Comparison of ENCODE assay signal across 8 cellular contexts in genomic region chr9:137168907-137169763, GRCh38. TPM values are rescaled to one million over a fixed set of nuclear protein-coding genes. Genes with fewer than 3 reads are reported as not detected.
DNase-seq lines count a peak whose midpoint lies in the region; ATAC-seq, FAIRE-seq and TF ChIP-seq lines count a peak whose summit lies in the region.

No MANE protein-coding gene starts in this region.

- peak overlapping the region; percentile 76 for H3K4me2 ChIP-seq in HepG2 (ENCODE audit: low read depth, low read length)

- TF ChIP-seq CTCF in HepG2 (CRISPR knock-in tag; IDR thresholded peaks at IDR 0.05): no peak

- no peak overlapping the region for H3K27ac ChIP-seq in CD8-positive, alpha-beta memory T cell (ENCODE audit: low read depth, low read length)
- no peak overlapping the region for H3K27ac ChIP-seq in HepG2 (ENCODE audit: extremely low read length, insufficient read depth, low read length)

- CTCF ChIA-PET in CD8-positive, alpha-beta memory T cell (lab: Charles Lee): no interaction called here
- CTCF ChIA-PET in HepG2 (lab: Yijun Ruan, JAX; ENCODE audit: low intra/inter-chr PET ratio, low total read pairs): no interaction called here

- H3K27me3 ChIP-seq in CD8-positive, alpha-beta memory T cell (ENCODE audit: insufficient read depth, low read length, poor library complexity, severe bottlenecking): peaks cover 32% of the 10 kb centered on the region
- peaks cover 11 to 73% of the 10 kb centered on the region in 2 experiments; a peak in 3 of 5 replicates for H3K27me3 ChIP-seq in HepG2 (ENCODE audit: control insufficient read depth in 1 of 2, insufficient read depth in 2 of 2, low read length in 2 of 2)

- H3K36me3 ChIP-seq in CD8-positive, alpha-beta memory T cell (ENCODE audit: insufficient read depth, low read length): no peaks in the 10 kb centered on the region
- H3K36me3 ChIP-seq in HepG2 (replicated peaks in 1 of 2; ENCODE audit: control insufficient read depth in 1 of 2, insufficient read depth in 2 of 2, low read length in 2 of 2): no peaks in the 10 kb centered on the region

- no peak overlapping the region for H3K4me3 ChIP-seq in CD8-positive, alpha-beta memory T cell (ENCODE audit: low read length)
- H3K4me3 ChIP-seq in HepG2 (replicated peaks in 1 of 3; ENCODE audit: insufficient read depth in 1 of 3, low read depth in 2 of 3, low read length in 3 of 3): peak overlapping the region; percentile 21 to 65 (median 47); a peak in 5 of 6 replicates

- H3K4me1 Mint-ChIP-seq in CD8-positive, alpha-beta memory T cell: peaks cover 0 to 11% (median 0%) of the 10 kb centered on the region in 3 donors

- in situ Hi-C loops in T47D (cut with HindIII; ENCODE audit: low pct_unique_long_range_greater_than_20kb, low sequenced_read_pairs): no loop called here
- in situ Hi-C loops in HepG2 (cut with HindIII; ENCODE audit: extremely low pct_ligation_motif_present, low pct_unique_long_range_greater_than_20kb): no loop called here

- peak overlapping the region; percentile 24 to 78 (median 57) for H3K4me3 Mint-ChIP-seq in CD8-positive, alpha-beta memory T cell

- no peaks in the 10 kb centered on the region for H3K4me1 ChIP-seq in CD8-positive, alpha-beta memory T cell (ENCODE audit: insufficient read depth, low read length)
- peaks cover 9% of the 10 kb centered on the region for H3K4me1 ChIP-seq in HepG2 (ENCODE audit: insufficient read depth, low read length)

- peaks cover 17 to 24% of the 10 kb centered on the region in 2 donors for H3K27me3 Mint-ChIP-seq in CD8-positive, alpha-beta memory T cell

- 0 out of 2 replicates have a peak, but pooled peaks have one; percentile 21 for TF ChIP-seq POLR2A in H54 (IDR thresholded peaks at IDR 0.05; ENCODE audit: low read depth, low read length)
- no peak for TF ChIP-seq POLR2A in HepG2 (IDR thresholded peaks at IDR 0.05; ENCODE audit: insufficient read depth in 1 of 2, low read depth in 2 of 2, low read length in 2 of 2)

- H2AFZ ChIP-seq in HepG2 (ENCODE audit: low read length): no peak overlapping the region

- no peak overlapping the region for H3K27ac Mint-ChIP-seq in CD8-positive, alpha-beta memory T cell

- TF ChIP-seq RAD21 in HepG2 (CRISPR knock-in tag; IDR thresholded peaks at IDR 0.05): no peak

- FAIRE-seq in H54 (lab: Jason Lieb, UNC): no peak
- no peak for FAIRE-seq in HepG2 (lab: Jason Lieb, UNC)
- FAIRE-seq in urothelium cell line (lab: Jason Lieb, UNC): no peak

- no peaks in the 10 kb centered on the region for H3K36me3 Mint-ChIP-seq in CD8-positive, alpha-beta memory T cell

- intact Hi-C loops in HepG2 (cut with micrococcal nuclease; ENCODE audit: unreplicated experiment): no loop called here

- 0% methylated on average over 10 of the region's 114 CpGs for WGBS in HepG2 (ENCODE audit: low lambda C conversion rate)

- ATAC-seq in HepG2: peak; percentile 41
- ATAC-seq in HG03342 (IDR thresholded peaks at IDR 0.05; ENCODE audit: unreplicated experiment): no peak

- no peak for DNase-seq in CD8-positive, alpha-beta memory T cell
- DNase-seq in H54 (ENCODE audit: insufficient read length, low spot score): no peak
- peak; percentile 86 for DNase-seq in NCI-H526 treated with DMSO at 0.1 percent for 48 hours (lab: John Stamatoyannopoulos, UW)
- DNase-seq in T47D (ENCODE audit: low read depth in 1 of 2, low spot score in 1 of 2): peak; percentile 96 to 99
- DNase-seq in HepG2 (ENCODE audit: low spot score): peak; percentile 32
- peak; percentile 68 for DNase-seq in urothelium cell line (ENCODE audit: low spot score)
- no peak for DNase-seq in OCI-M2 (lab: John Stamatoyannopoulos, UW; ENCODE audit: unreplicated experiment)

- H3K9me3 ChIP-seq in CD8-positive, alpha-beta memory T cell (ENCODE audit: low read length): no peaks in the 10 kb centered on the region
- no peaks in the 10 kb centered on the region for H3K9me3 ChIP-seq in HepG2 (ENCODE audit: low read length)

- POLR2A ChIA-PET in CD8-positive, alpha-beta memory T cell (lab: Charles Lee): no interaction called here
- POLR2A ChIA-PET in HepG2 (lab: Yijun Ruan, JAX): interaction anchor here (1.2 to 1.7 kb wide), 4 partner anchors 18 to 72 kb away, joined by 3 to 5 read pairs (median 4); partner anchors contain the start of gene TUBB4B

- peaks cover 0 to 1% (median 0%) of the 10 kb centered on the region in 5 donors for H3K9me3 Mint-ChIP-seq in CD8-positive, alpha-beta memory T cell

- H4K20me1 ChIP-seq in HepG2 (ENCODE audit: insufficient read depth, low read length): no peaks in the 10 kb centered on the region

- TF ChIP-seq EP300 in HepG2 (IDR thresholded peaks at IDR 0.05; ENCODE audit: low read depth in 2 of 2, low read length in 2 of 2) (no peak), HepG2 (CRISPR knock-in tag; IDR thresholded peaks at IDR 0.05; ENCODE audit: borderline replicate concordance) (no peak)

- BruUV-seq in HepG2 (replicated peaks; lab: Mats Ljungman, UMichigan): no TSS peak

- H3K9ac ChIP-seq in HepG2 (ENCODE audit: insufficient read depth, low read depth, low read length): no peak overlapping the region

- no peaks in the 10 kb centered on the region for H3K79me2 ChIP-seq in HepG2 (ENCODE audit: insufficient read depth, low read length)

RNA-seq across cellular contexts. Expression of gene LRRC26, which starts 0.7 kb away (rescaled TPM):
- not detected for total RNA-seq in CD8-positive, alpha-beta memory T cell
- not detected for polyA plus RNA-seq in CD8-positive, alpha-beta memory T cell
- not detected in 2 replicates for total RNA-seq in HepG2 (2016; rRNA removed; fragmentation: Illumina TruSeq; extraction: Trizol)
- not detected in 2 replicates for total RNA-seq in HepG2 (2016; cell fraction: cytosol; rRNA removed; fragmentation: Illumina TruSeq; extraction: Trizol; ENCODE audit: low read depth)
- total RNA-seq in HepG2 (2016; cell fraction: insoluble cytoplasmic fraction; rRNA removed; fragmentation: Illumina TruSeq; extraction: Trizol): not detected in 2 replicates
- not detected in 2 replicates for total RNA-seq in HepG2 (2016; cell fraction: membrane; rRNA removed; fragmentation: Illumina TruSeq; extraction: Trizol)
- total RNA-seq in HepG2 (2016; cell fraction: nucleus; rRNA removed; fragmentation: Illumina TruSeq; extraction: Trizol): not detected in 2 replicates
- polyA plus RNA-seq in HepG2 (2011; rRNA removed): not detected in 2 replicates
- polyA plus RNA-seq in HepG2 (2011; cell fraction: cytosol; rRNA removed): 0.09 TPM in 1 of 2 replicates, not detected in the other
- 0.18 and 0.26 TPM in 2 replicates for polyA plus RNA-seq in HepG2 (2011; cell fraction: nucleus; rRNA removed)
- not detected in 2 replicates for polyA plus RNA-seq in HepG2 (2012)
- not detected in 2 replicates for polyA plus RNA-seq in HepG2 (2016; cell fraction: cytosol; fragmentation: Illumina TruSeq; extraction: Trizol; ENCODE audit: low read depth)
- polyA plus RNA-seq in HepG2 (2016; cell fraction: insoluble cytoplasmic fraction; fragmentation: Illumina TruSeq; extraction: Trizol; ENCODE audit: low read depth): not detected in 2 replicates
- not detected in 2 replicates for polyA plus RNA-seq in HepG2 (2016; cell fraction: membrane; fragmentation: Illumina TruSeq; extraction: Trizol; ENCODE audit: low read depth)
- not detected in 2 replicates for polyA plus RNA-seq in HepG2 (2016; cell fraction: nucleus; fragmentation: Illumina TruSeq; extraction: Trizol; ENCODE audit: insufficient read depth, low read depth)
- polyA minus RNA-seq in HepG2 (2011; rRNA and poly(A)+ RNA removed; ENCODE audit: low replicate concordance): 0.21 TPM in 1 of 2 replicates, not detected in the other
- not detected in 2 replicates for polyA minus RNA-seq in HepG2 (2011; cell fraction: cytosol; rRNA and poly(A)+ RNA removed)
- polyA minus RNA-seq in HepG2 (2011; cell fraction: nucleus; rRNA and poly(A)+ RNA removed): not detected in 2 replicates

RNA-seq across cellular contexts. Expression of gene TMEM210, which starts 2.7 kb away (rescaled TPM):
- not detected for total RNA-seq in CD8-positive, alpha-beta memory T cell
- polyA plus RNA-seq in CD8-positive, alpha-beta memory T cell: not detected
- total RNA-seq in HepG2 (2016; rRNA removed; fragmentation: Illumina TruSeq; extraction: Trizol): not detected in 2 replicates
- total RNA-seq in HepG2 (2016; cell fraction: cytosol; rRNA removed; fragmentation: Illumina TruSeq; extraction: Trizol; ENCODE audit: low read depth): not detected in 2 replicates
- total RNA-seq in HepG2 (2016; cell fraction: insoluble cytoplasmic fraction; rRNA removed; fragmentation: Illumina TruSeq; extraction: Trizol): not detected in 2 replicates
- total RNA-seq in HepG2 (2016; cell fraction: membrane; rRNA removed; fragmentation: Illumina TruSeq; extraction: Trizol): not detected in 2 replicates
- not detected in 2 replicates for total RNA-seq in HepG2 (2016; cell fraction: nucleus; rRNA removed; fragmentation: Illumina TruSeq; extraction: Trizol)
- polyA plus RNA-seq in HepG2 (2011; rRNA removed): not detected in 2 replicates
- not detected in 2 replicates for polyA plus RNA-seq in HepG2 (2011; cell fraction: cytosol; rRNA removed)
- not detected in 2 replicates for polyA plus RNA-seq in HepG2 (2011; cell fraction: nucleus; rRNA removed)
- not detected in 2 replicates for polyA plus RNA-seq in HepG2 (2012)
- not detected in 2 replicates for polyA plus RNA-seq in HepG2 (2016; cell fraction: cytosol; fragmentation: Illumina TruSeq; extraction: Trizol; ENCODE audit: low read depth)
- polyA plus RNA-seq in HepG2 (2016; cell fraction: insoluble cytoplasmic fraction; fragmentation: Illumina TruSeq; extraction: Trizol; ENCODE audit: low read depth): not detected in 2 replicates
- polyA plus RNA-seq in HepG2 (2016; cell fraction: membrane; fragmentation: Illumina TruSeq; extraction: Trizol; ENCODE audit: low read depth): not detected in 2 replicates
- polyA plus RNA-seq in HepG2 (2016; cell fraction: nucleus; fragmentation: Illumina TruSeq; extraction: Trizol; ENCODE audit: insufficient read depth, low read depth): not detected in 2 replicates
- polyA minus RNA-seq in HepG2 (2011; rRNA and poly(A)+ RNA removed; ENCODE audit: low replicate concordance): 0.19 TPM in 1 of 2 replicates, not detected in the other
- not detected in 2 replicates for polyA minus RNA-seq in HepG2 (2011; cell fraction: cytosol; rRNA and poly(A)+ RNA removed)
- not detected in 2 replicates for polyA minus RNA-seq in HepG2 (2011; cell fraction: nucleus; rRNA and poly(A)+ RNA removed)

RNA-seq across cellular contexts. Expression of gene ANAPC2, which starts 19.2 kb away (rescaled TPM):
- total RNA-seq in CD8-positive, alpha-beta memory T cell: 10 to 100 TPM; 50.2 to 57.0 TPM
- polyA plus RNA-seq in CD8-positive, alpha-beta memory T cell: 5.4 TPM
- 7.4 and 12.3 TPM in 2 replicates for total RNA-seq in HepG2 (2016; rRNA removed; fragmentation: Illumina TruSeq; extraction: Trizol)
- total RNA-seq in HepG2 (2016; cell fraction: cytosol; rRNA removed; fragmentation: Illumina TruSeq; extraction: Trizol; ENCODE audit: low read depth): 22.4 and 23.5 TPM in 2 replicates
- total RNA-seq in HepG2 (2016; cell fraction: insoluble cytoplasmic fraction; rRNA removed; fragmentation: Illumina TruSeq; extraction: Trizol): 6.6 and 15.0 TPM in 2 replicates
- 6.3 and 6.7 TPM in 2 replicates for total RNA-seq in HepG2 (2016; cell fraction: membrane; rRNA removed; fragmentation: Illumina TruSeq; extraction: Trizol)
- total RNA-seq in HepG2 (2016; cell fraction: nucleus; rRNA removed; fragmentation: Illumina TruSeq; extraction: Trizol): 17.6 and 21.6 TPM in 2 replicates
- 15.4 and 21.6 TPM in 2 replicates for polyA plus RNA-seq in HepG2 (2011; rRNA removed)
- polyA plus RNA-seq in HepG2 (2011; cell fraction: cytosol; rRNA removed): 5.4 and 9.8 TPM in 2 replicates
- polyA plus RNA-seq in HepG2 (2011; cell fraction: nucleus; rRNA removed): 144 and 175 TPM in 2 replicates
- 13.6 and 16.6 TPM in 2 replicates for polyA plus RNA-seq in HepG2 (2012)
- polyA plus RNA-seq in HepG2 (2016; cell fraction: cytosol; fragmentation: Illumina TruSeq; extraction: Trizol; ENCODE audit: low read depth): 2.4 and 3.3 TPM in 2 replicates
- 11.2 and 14.3 TPM in 2 replicates for polyA plus RNA-seq in HepG2 (2016; cell fraction: insoluble cytoplasmic fraction; fragmentation: Illumina TruSeq; extraction: Trizol; ENCODE audit: low read depth)
- polyA plus RNA-seq in HepG2 (2016; cell fraction: membrane; fragmentation: Illumina TruSeq; extraction: Trizol; ENCODE audit: low read depth): 4.1 TPM in 2 replicates
- 64.9 and 72.0 TPM in 2 replicates for polyA plus RNA-seq in HepG2 (2016; cell fraction: nucleus; fragmentation: Illumina TruSeq; extraction: Trizol; ENCODE audit: insufficient read depth, low read depth)
- 27.3 and 55.4 TPM in 2 replicates for polyA minus RNA-seq in HepG2 (2011; rRNA and poly(A)+ RNA removed; ENCODE audit: low replicate concordance)
- polyA minus RNA-seq in HepG2 (2011; cell fraction: cytosol; rRNA and poly(A)+ RNA removed): 14.7 and 17.5 TPM in 2 replicates
- polyA minus RNA-seq in HepG2 (2011; cell fraction: nucleus; rRNA and poly(A)+ RNA removed): 33.0 and 36.8 TPM in 2 replicates

RNA-seq across cellular contexts. Expression of gene SSNA1, which starts 19.3 kb away (rescaled TPM):
- total RNA-seq in CD8-positive, alpha-beta memory T cell: 100 to 1,000 TPM; 114 to 118 TPM
- polyA plus RNA-seq in CD8-positive, alpha-beta memory T cell: 138 TPM
- total RNA-seq in HepG2 (2016; rRNA removed; fragmentation: Illumina TruSeq; extraction: Trizol): 41.2 and 49.4 TPM in 2 replicates
- total RNA-seq in HepG2 (2016; cell fraction: cytosol; rRNA removed; fragmentation: Illumina TruSeq; extraction: Trizol; ENCODE audit: low read depth): 92.0 and 105 TPM in 2 replicates
- total RNA-seq in HepG2 (2016; cell fraction: insoluble cytoplasmic fraction; rRNA removed; fragmentation: Illumina TruSeq; extraction: Trizol): 41.5 and 51.7 TPM in 2 replicates
- total RNA-seq in HepG2 (2016; cell fraction: membrane; rRNA removed; fragmentation: Illumina TruSeq; extraction: Trizol): 94.3 and 110 TPM in 2 replicates
- 19.3 TPM in 2 replicates for total RNA-seq in HepG2 (2016; cell fraction: nucleus; rRNA removed; fragmentation: Illumina TruSeq; extraction: Trizol)
- polyA plus RNA-seq in HepG2 (2011; rRNA removed): 35.9 and 44.8 TPM in 2 replicates
- 38.7 and 58.7 TPM in 2 replicates for polyA plus RNA-seq in HepG2 (2011; cell fraction: cytosol; rRNA removed)
- 26.1 and 28.6 TPM in 2 replicates for polyA plus RNA-seq in HepG2 (2011; cell fraction: nucleus; rRNA removed)
- 18.0 and 31.4 TPM in 2 replicates for polyA plus RNA-seq in HepG2 (2012)
- polyA plus RNA-seq in HepG2 (2016; cell fraction: cytosol; fragmentation: Illumina TruSeq; extraction: Trizol; ENCODE audit: low read depth): 109 and 132 TPM in 2 replicates
- polyA plus RNA-seq in HepG2 (2016; cell fraction: insoluble cytoplasmic fraction; fragmentation: Illumina TruSeq; extraction: Trizol; ENCODE audit: low read depth): 49.3 and 50.3 TPM in 2 replicates
- 89.4 and 104 TPM in 2 replicates for polyA plus RNA-seq in HepG2 (2016; cell fraction: membrane; fragmentation: Illumina TruSeq; extraction: Trizol; ENCODE audit: low read depth)
- polyA plus RNA-seq in HepG2 (2016; cell fraction: nucleus; fragmentation: Illumina TruSeq; extraction: Trizol; ENCODE audit: insufficient read depth, low read depth): 39.2 and 44.3 TPM in 2 replicates
- polyA minus RNA-seq in HepG2 (2011; rRNA and poly(A)+ RNA removed; ENCODE audit: low replicate concordance): 18.2 and 39.2 TPM in 2 replicates
- polyA minus RNA-seq in HepG2 (2011; cell fraction: cytosol; rRNA and poly(A)+ RNA removed): 12.4 and 13.8 TPM in 2 replicates
- 4.1 TPM in 2 replicates for polyA minus RNA-seq in HepG2 (2011; cell fraction: nucleus; rRNA and poly(A)+ RNA removed)

RNA-seq across cellular contexts. Expression of gene GRIN1, which starts 30.2 kb away (rescaled TPM):
- not detected for total RNA-seq in CD8-positive, alpha-beta memory T cell
- polyA plus RNA-seq in CD8-positive, alpha-beta memory T cell: not detected
- not detected in 2 replicates for total RNA-seq in HepG2 (2016; rRNA removed; fragmentation: Illumina TruSeq; extraction: Trizol)
- total RNA-seq in HepG2 (2016; cell fraction: cytosol; rRNA removed; fragmentation: Illumina TruSeq; extraction: Trizol; ENCODE audit: low read depth): not detected in 2 replicates
- not detected in 2 replicates for total RNA-seq in HepG2 (2016; cell fraction: insoluble cytoplasmic fraction; rRNA removed; fragmentation: Illumina TruSeq; extraction: Trizol)
- not detected in 2 replicates for total RNA-seq in HepG2 (2016; cell fraction: membrane; rRNA removed; fragmentation: Illumina TruSeq; extraction: Trizol)
- total RNA-seq in HepG2 (2016; cell fraction: nucleus; rRNA removed; fragmentation: Illumina TruSeq; extraction: Trizol): 0.09 TPM in 1 of 2 replicates, not detected in the other
- 0.05 and 0.13 TPM in 2 replicates for polyA plus RNA-seq in HepG2 (2011; rRNA removed)
- polyA plus RNA-seq in HepG2 (2011; cell fraction: cytosol; rRNA removed): 0.04 and 0.16 TPM in 2 replicates
- polyA plus RNA-seq in HepG2 (2011; cell fraction: nucleus; rRNA removed): 0.64 and 1.3 TPM in 2 replicates
- 0.32 and 0.40 TPM in 2 replicates for polyA plus RNA-seq in HepG2 (2012)
- not detected in 2 replicates for polyA plus RNA-seq in HepG2 (2016; cell fraction: cytosol; fragmentation: Illumina TruSeq; extraction: Trizol; ENCODE audit: low read depth)
- not detected in 2 replicates for polyA plus RNA-seq in HepG2 (2016; cell fraction: insoluble cytoplasmic fraction; fragmentation: Illumina TruSeq; extraction: Trizol; ENCODE audit: low read depth)
- polyA plus RNA-seq in HepG2 (2016; cell fraction: membrane; fragmentation: Illumina TruSeq; extraction: Trizol; ENCODE audit: low read depth): not detected in 2 replicates
- polyA plus RNA-seq in HepG2 (2016; cell fraction: nucleus; fragmentation: Illumina TruSeq; extraction: Trizol; ENCODE audit: insufficient read depth, low read depth): not detected in 2 replicates
- 0.05 and 0.06 TPM in 2 replicates for polyA minus RNA-seq in HepG2 (2011; rRNA and poly(A)+ RNA removed; ENCODE audit: low replicate concordance)
- not detected in 2 replicates for polyA minus RNA-seq in HepG2 (2011; cell fraction: cytosol; rRNA and poly(A)+ RNA removed)
- polyA minus RNA-seq in HepG2 (2011; cell fraction: nucleus; rRNA and poly(A)+ RNA removed): 0.39 TPM in 1 of 2 replicates, not detected in the other

Comparison
In these comparisons a context has a peak if more than half of its experiments do, and no peak if none do; other contexts are left out.
1. DNase-seq: peak in NCI-H526 treated with DMSO at 0.1 percent for 48 hours (single experiment), T47D (2 of 2), HepG2 (single experiment) and urothelium cell line (single experiment); none in CD8-positive, alpha-beta memory T cell (0 of 5), H54 (single experiment) and OCI-M2 (single experiment).